ENCODE assay signal across 15 cellular contexts in the genomic region with DNA sequence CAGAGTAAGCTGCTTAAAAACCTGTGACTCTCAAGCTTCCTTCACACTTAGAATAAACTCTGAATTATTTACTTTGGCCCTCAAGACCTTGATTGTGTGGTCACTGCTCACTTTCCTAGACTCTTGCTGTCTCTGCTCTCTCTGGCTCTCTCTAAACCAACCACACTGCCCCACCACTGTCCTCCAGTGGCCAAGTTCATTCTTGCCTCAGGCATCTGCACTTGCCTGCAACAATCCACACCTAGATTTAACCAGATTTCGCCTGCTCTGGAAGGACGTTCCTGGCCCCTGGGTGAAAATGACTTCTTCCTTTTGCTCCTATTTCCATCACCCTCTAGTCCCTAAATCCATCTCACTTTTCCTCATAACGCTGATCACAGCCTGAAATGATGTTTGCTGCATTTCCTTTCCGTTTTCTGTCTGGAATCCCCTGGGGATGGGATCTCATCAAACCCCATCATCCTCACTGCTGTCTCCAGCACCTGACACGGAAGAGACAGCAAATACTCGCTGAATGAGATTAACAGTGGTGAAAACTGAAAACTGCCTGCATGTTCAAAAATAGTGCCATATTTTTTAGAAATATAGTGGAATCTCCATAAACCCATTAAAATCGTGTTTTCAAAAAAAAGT.
A peak's percentile ranks its signal among the peaks of the same experiment; 100 is the strongest.
DNase-seq lines count a peak whose midpoint lies in the region; ATAC-seq and TF ChIP-seq lines count a peak whose summit lies in the region.
"Had no signal": no experiment of that assay in that cellular context is flagged by ENCODE, and none has a peak within 500 bp of the region (broad histone marks: within the 10 kb centered on the region; RNA-seq: fewer than 3 reads in every experiment).

No MANE protein-coding gene starts in this region.

- ATAC-seq in psoas muscle = no peak
- no peak for ATAC-seq in PC-3
- ATAC-seq in CD8-positive, alpha-beta T cell = no peak
- ATAC-seq: activated T-helper 17 cell treated with anti-CD3 and anti-CD28 coated beads, Interleukin-2, amount 50 U/mL, for 72 hours; stimulated activated naive B cell treated with anti-CD40 and anti-IgM and Interleukin-4, amounts not matched to agents 10 μg/mL and 1 μg/mL and 100 μg/mL, for 72 hours had no signal

- POLR2A ChIA-PET in PC-3 (lab: Charles Lee; ENCODE audit: unreplicated experiment) = no interaction called here
- POLR2A ChIA-PET in CD8-positive, alpha-beta T cell (lab: Charles Lee) = no interaction called here

- H3K27ac ChIP-seq in psoas muscle = no peak overlapping the region
- H3K27ac ChIP-seq in PC-3 (ENCODE audit: low read length) = no peak overlapping the region
- H3K27ac ChIP-seq in CD8-positive, alpha-beta T cell (ENCODE audit: low read depth, low read length) = no peak overlapping the region
- H3K27ac ChIP-seq: breast epithelium had no signal

- H3K4me1 Mint-ChIP-seq in CD8-positive, alpha-beta T cell (ENCODE audit: low read depth) = no peaks in the 10 kb centered on the region
- H3K4me1 Mint-ChIP-seq: activated CD4-positive, alpha-beta T cell treated with anti-CD3 and anti-CD28 coated beads, Interleukin-2, amount 10 ng/mL, durations not matched to agents 24 days and 14 days; activated T-helper 17 cell treated with anti-CD3 and anti-CD28 coated beads, Interleukin-2, amount 50 U/mL, for 72 hours; CD8-positive, alpha-beta memory T cell; stimulated activated naive B cell treated with anti-CD40 and anti-IgM and Interleukin-4, amounts not matched to agents 10 μg/mL and 1 μg/mL and 100 μg/mL, for 72 hours had no signal

- H3K9me3 ChIP-seq in psoas muscle (no peaks in the 10 kb centered on the region), PC-3 (ENCODE audit: low read length) (no peaks in the 10 kb centered on the region)
- H3K9me3 ChIP-seq in CD8-positive, alpha-beta T cell (ENCODE audit: low read length) = no peaks in the 10 kb centered on the region
- H3K9me3 ChIP-seq: breast epithelium had no signal

- no peak overlapping the region for H3K9ac ChIP-seq in PC-3 (ENCODE audit: low read length)

- H3K4me2 ChIP-seq in PC-3 (ENCODE audit: low read length) = no peak overlapping the region

- CTCF ChIA-PET in PC-3 (lab: Charles Lee) = no interaction called here
- CTCF ChIA-PET in CD8-positive, alpha-beta T cell (lab: Charles Lee) = no interaction called here

- H2AFZ ChIP-seq in PC-3 (ENCODE audit: low read length) = no peak overlapping the region

- H4K20me1 ChIP-seq in PC-3 (ENCODE audit: low read length) = no peaks in the 10 kb centered on the region

- no peaks in the 10 kb centered on the region for H3K79me2 ChIP-seq in PC-3 (ENCODE audit: low read length)

- TF ChIP-seq CTCF in LNCaP clone FGC (IDR thresholded peaks at IDR 0.05; ENCODE audit: control insufficient read depth, extremely low read depth, insufficient read depth) (peak; percentile 25; the same call in 1 of the 2 replicates), fibroblast of mammary gland (conservative IDR thresholded peaks at IDR 0.05; ENCODE audit: control insufficient read depth, insufficient read depth, low read depth, low read length) (peak; percentile 45), psoas muscle (IDR thresholded peaks at IDR 0.05) (no peak), PC-3 (conservative IDR thresholded peaks at IDR 0.05; ENCODE audit: low read depth, low read length) (no peak)
- TF ChIP-seq CTCF in CD8-positive, alpha-beta T cell (IDR thresholded peaks at IDR 0.05) = no peak

- intact Hi-C loops in psoas muscle (cut with DNase I) (no loop called here), PC-3 (cut with micrococcal nuclease) (no loop called here)
- intact Hi-C loops in CD8-positive, alpha-beta T cell (cut with DNase I, micrococcal nuclease) = no loop called here

- no peak overlapping the region for H3K4me3 ChIP-seq in LNCaP clone FGC (ENCODE audit: low read depth, low read length)
- H3K4me3 ChIP-seq in fibroblast of mammary gland (ENCODE audit: control insufficient read depth, low read depth, low read length) = no peak overlapping the region
- no peak overlapping the region for H3K4me3 ChIP-seq in psoas muscle
- H3K4me3 ChIP-seq in PC-3 (ENCODE audit: low read length) = no peak overlapping the region
- no peak overlapping the region for H3K4me3 ChIP-seq in CD8-positive, alpha-beta T cell (ENCODE audit: low read depth, low read length)
- H3K4me3 ChIP-seq: breast epithelium had no signal

- no peaks in the 10 kb centered on the region for H3K36me3 ChIP-seq in psoas muscle (ENCODE audit: insufficient read depth in 1 of 2, low read depth in 1 of 2)
- no peaks in the 10 kb centered on the region for H3K36me3 ChIP-seq in PC-3 (ENCODE audit: low read depth, low read length)
- no peaks in the 10 kb centered on the region for H3K36me3 ChIP-seq in CD8-positive, alpha-beta T cell (ENCODE audit: insufficient read depth, low read length)
- H3K36me3 ChIP-seq: breast epithelium had no signal

- DNase-seq in AG20443 (ENCODE audit: low spot score) = peak; percentile 86
- no peak for DNase-seq in LNCaP clone FGC (ENCODE audit: low read depth)
- DNase-seq in fibroblast of mammary gland (ENCODE audit: low read depth) = peak; percentile 22
- DNase-seq in myocyte (ENCODE audit: low read depth) = peak; percentile 58
- DNase-seq in hypothalamus (lab: John Stamatoyannopoulos, UW) = no peak
- no peak for DNase-seq in psoas muscle
- DNase-seq in PC-3 = no peak
- no peak for DNase-seq in CD8-positive, alpha-beta T cell
- DNase-seq: activated CD4-positive, alpha-beta T cell treated with anti-CD3 and anti-CD28 coated beads, Interleukin-2, amount 10 ng/mL, durations not matched to agents 24 days and 14 days; CD8-positive, alpha-beta memory T cell; erythroblast; NCI-H1105; stimulated activated naive B cell treated with anti-CD40 and anti-IgM and Interleukin-4, amounts not matched to agents 10 μg/mL and 1 μg/mL and 100 μg/mL, for 72 hours had no signal

- no peak overlapping the region for H3K27ac Mint-ChIP-seq in CD8-positive, alpha-beta T cell
- H3K27ac Mint-ChIP-seq: activated CD4-positive, alpha-beta T cell treated with anti-CD3 and anti-CD28 coated beads, Interleukin-2, amount 10 ng/mL, durations not matched to agents 24 days and 14 days; activated T-helper 17 cell treated with anti-CD3 and anti-CD28 coated beads, Interleukin-2, amount 50 U/mL, for 72 hours; CD8-positive, alpha-beta memory T cell; stimulated activated naive B cell treated with anti-CD40 and anti-IgM and Interleukin-4, amounts not matched to agents 10 μg/mL and 1 μg/mL and 100 μg/mL, for 72 hours had no signal

- H3K9me2 ChIP-seq in PC-3 (replicated peaks; ENCODE audit: low read length) = no peaks in the 10 kb centered on the region

- BruUV-seq in PC-3 (replicated peaks; lab: Mats Ljungman, UMichigan) = no TSS peak

- no peaks in the 10 kb centered on the region for H3K4me1 ChIP-seq in psoas muscle
- no peaks in the 10 kb centered on the region for H3K4me1 ChIP-seq in PC-3 (ENCODE audit: insufficient read depth, low read length)
- no peaks in the 10 kb centered on the region for H3K4me1 ChIP-seq in CD8-positive, alpha-beta T cell (ENCODE audit: insufficient read depth, low read length)
- H3K4me1 ChIP-seq: breast epithelium had no signal

- peaks cover 7% of the 10 kb centered on the region for H3K27me3 Mint-ChIP-seq in CD8-positive, alpha-beta T cell (ENCODE audit: low read depth)
- H3K27me3 Mint-ChIP-seq: activated CD4-positive, alpha-beta T cell treated with anti-CD3 and anti-CD28 coated beads, Interleukin-2, amount 10 ng/mL, durations not matched to agents 24 days and 14 days had no signal

- H3K36me3 Mint-ChIP-seq in CD8-positive, alpha-beta T cell = no peaks in the 10 kb centered on the region
- H3K36me3 Mint-ChIP-seq: CD8-positive, alpha-beta memory T cell had no signal

- H3K27me3 ChIP-seq in psoas muscle (ENCODE audit: insufficient read depth in 3 of 3, low read length in 2 of 3) (peaks cover 0 to 1% (median 0%) of the 10 kb centered on the region in 3 donors), PC-3 (ENCODE audit: low read length) (no peaks in the 10 kb centered on the region)
- H3K27me3 ChIP-seq in CD8-positive, alpha-beta T cell (ENCODE audit: insufficient read depth, low read length) = no peaks in the 10 kb centered on the region
- H3K27me3 ChIP-seq: breast epithelium had no signal

- no peak overlapping the region for H3K4me3 Mint-ChIP-seq in CD8-positive, alpha-beta T cell
- H3K4me3 Mint-ChIP-seq: activated CD4-positive, alpha-beta T cell treated with anti-CD3 and anti-CD28 coated beads, Interleukin-2, amount 10 ng/mL, durations not matched to agents 24 days and 14 days; activated T-helper 17 cell treated with anti-CD3 and anti-CD28 coated beads, Interleukin-2, amount 50 U/mL, for 72 hours; CD8-positive, alpha-beta memory T cell; stimulated activated naive B cell treated with anti-CD40 and anti-IgM and Interleukin-4, amounts not matched to agents 10 μg/mL and 1 μg/mL and 100 μg/mL, for 72 hours had no signal

- WGBS in psoas muscle, 3 donors = 47 to 52% (median 48%) methylated on average over 7 of the region's 7 CpGs

- no peaks in the 10 kb centered on the region for H3F3A ChIP-seq in PC-3 (ENCODE audit: low read length, unreplicated experiment)

- H3K9me3 Mint-ChIP-seq in CD8-positive, alpha-beta T cell = peaks cover 2% of the 10 kb centered on the region
- H3K9me3 Mint-ChIP-seq: activated CD4-positive, alpha-beta T cell treated with anti-CD3 and anti-CD28 coated beads, Interleukin-2, amount 10 ng/mL, durations not matched to agents 24 days and 14 days had no signal

Comparison
In these comparisons a context has a peak if more than half of its experiments do, and no peak if none do; other contexts are left out.
1. DNase-seq: peak in AG20443 (single experiment), fibroblast of mammary gland (single experiment) and myocyte (single experiment); none in LNCaP clone FGC (single experiment), hypothalamus (0 of 51), psoas muscle (0 of 2), PC-3 (single experiment) and CD8-positive, alpha-beta T cell (0 of 7).
2. CTCF ChIP-seq: peak in LNCaP clone FGC (single experiment) and fibroblast of mammary gland (single experiment); none in psoas muscle (single experiment), PC-3 (single experiment) and CD8-positive, alpha-beta T cell (single experiment).